Comparison of ENCODE assay signal across 8 cellular contexts in the genomic region with DNA sequence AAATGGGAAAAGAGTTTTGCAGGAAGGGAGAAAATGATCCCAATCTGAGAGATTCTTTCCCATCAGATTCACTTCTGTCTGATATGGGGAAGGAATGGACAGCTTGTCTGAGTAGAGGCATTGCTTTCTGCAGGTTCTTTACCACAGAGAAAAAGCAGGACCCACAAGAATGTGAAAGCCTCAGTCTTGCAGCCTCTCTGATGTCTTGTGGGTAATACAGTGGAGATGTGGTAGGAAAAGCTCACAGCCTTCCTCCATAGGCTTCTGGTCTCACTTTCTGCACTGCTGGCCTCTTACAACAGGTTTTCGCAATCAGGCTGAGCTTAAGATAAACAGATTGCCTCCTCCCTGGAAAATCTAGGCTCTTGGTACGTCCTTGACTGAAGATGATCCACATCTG. TPM values are rescaled to one million over a fixed set of nuclear protein-coding genes. Genes with fewer than 3 reads are reported as not detected.
DNase-seq lines count a peak whose midpoint lies in the region; ATAC-seq and TF ChIP-seq lines count a peak whose summit lies in the region.

No MANE protein-coding gene starts in this region.

- H3K27ac ChIP-seq in CD4-positive, alpha-beta memory T cell (ENCODE audit: low read depth, low read length), result peak overlapping the region; percentile 68
- no peak overlapping the region for H3K27ac ChIP-seq in GM23338 (ENCODE audit: low read depth)
- H3K27ac ChIP-seq in RWPE1, result peak overlapping the region; percentile 72

- H3K9me3 ChIP-seq in CD4-positive, alpha-beta memory T cell (ENCODE audit: control insufficient read depth in 1 of 2, low read length in 2 of 2), result no peaks in the 10 kb centered on the region

- TF ChIP-seq POLR2A in erythroblast (IDR thresholded peaks at IDR 0.05; ENCODE audit: low read length), result no peak

- CTCF ChIA-PET in CD4-positive, alpha-beta memory T cell (lab: Charles Lee; ENCODE audit: partially characterized antibody), result interaction anchor here (0.9 to 3.3 kb wide), 10 partner anchors 10 to 179 kb away, joined by 3 to 27 read pairs (median 3); a partner anchor contains a TSS
- CTCF ChIA-PET in RWPE1 (lab: Yijun Ruan, JAX), result interaction anchor here (0.7 kb wide), 1 partner anchor 12 kb away, joined by 4 read pairs; no protein-coding TSS in a partner anchor

- peak overlapping the region; percentile 85 to 97 (median 94) for H3K4me3 Mint-ChIP-seq in CD4-positive, alpha-beta memory T cell
- peak overlapping the region; percentile 69; the same call in 1 of the 3 replicates for H3K4me3 Mint-ChIP-seq in GM23338
- peak overlapping the region; percentile 96 for H3K4me3 Mint-ChIP-seq in natural killer cell

- H3K4me1 ChIP-seq in CD4-positive, alpha-beta memory T cell (ENCODE audit: insufficient read depth, low read length), result peaks cover 31% of the 10 kb centered on the region
- peaks cover 8% of the 10 kb centered on the region for H3K4me1 ChIP-seq in GM23338 (ENCODE audit: insufficient read depth)

- H3K4me2 ChIP-seq in GM23338, result peak overlapping the region; percentile 56

- peak overlapping the region; percentile 76 to 98 (median 95) for H3K27ac Mint-ChIP-seq in CD4-positive, alpha-beta memory T cell
- H3K27ac Mint-ChIP-seq in GM23338 (no peak overlapping the region), natural killer cell (peak overlapping the region; percentile 89 to 93)

- peak overlapping the region; percentile 69 to 82 for H3K4me3 ChIP-seq in CD4-positive, alpha-beta memory T cell (ENCODE audit: low read length in 2 of 2)
- peak overlapping the region; percentile 44 for H3K4me3 ChIP-seq in GM23338

- H3K79me2 ChIP-seq in GM23338 (replicated peaks; ENCODE audit: insufficient read depth), result no peaks in the 10 kb centered on the region

- H4K20me1 ChIP-seq in GM23338 (replicated peaks; ENCODE audit: insufficient read depth), result no peaks in the 10 kb centered on the region

- H3K27me3 ChIP-seq in CD4-positive, alpha-beta memory T cell (ENCODE audit: insufficient read depth, low read length), result no peaks in the 10 kb centered on the region
- no peaks in the 10 kb centered on the region for H3K27me3 ChIP-seq in GM23338 (ENCODE audit: insufficient read depth)

- H3K36me3 Mint-ChIP-seq in CD4-positive, alpha-beta memory T cell, result peaks cover 0 to 1% of the 10 kb centered on the region in 2 donors
- H3K36me3 Mint-ChIP-seq in GM23338 (ENCODE audit: low read depth) (peaks cover 2% of the 10 kb centered on the region; the same call in 2 of the 3 replicates), natural killer cell (no peaks in the 10 kb centered on the region)

- H3K27me3 Mint-ChIP-seq in CD4-positive, alpha-beta memory T cell, result no peaks in the 10 kb centered on the region
- H3K27me3 Mint-ChIP-seq in GM23338 (ENCODE audit: insufficient read depth, low read depth, poor library complexity) (no peaks in the 10 kb centered on the region), natural killer cell (ENCODE audit: low read depth in 2 of 2) (no peaks in the 10 kb centered on the region)

- ATAC-seq in GM23338, result peak; percentile 35
- peak in 2 of 3 donors; percentile 39 to 52 for ATAC-seq in natural killer cell
- ATAC-seq in HG03442 (IDR thresholded peaks at IDR 0.05; ENCODE audit: unreplicated experiment), result no peak

- no peak for DNase-seq in CD4-positive, alpha-beta memory T cell
- DNase-seq in GM23338 (ENCODE audit: low spot score) (no peak), RWPE1 (ENCODE audit: low spot score) (peak; percentile 27), erythroblast (lab: John Stamatoyannopoulos, UW) (peak; percentile 10 to 47), natural killer cell (no peak), HuH-7.5 (ENCODE audit: low spot score) (no peak), SW480 (ENCODE audit: low spot score) (no peak)

- H3K36me3 ChIP-seq in CD4-positive, alpha-beta memory T cell (ENCODE audit: insufficient read depth, low read length), result no peaks in the 10 kb centered on the region
- H3K36me3 ChIP-seq in GM23338 (ENCODE audit: insufficient read depth), result no peaks in the 10 kb centered on the region

- POLR2A ChIA-PET in CD4-positive, alpha-beta memory T cell (lab: Charles Lee; ENCODE audit: partially characterized antibody), result interaction anchor here (1.1 to 3.6 kb wide), 7 partner anchors 10 to 513 kb away, joined by 3 to 59 read pairs (median 11); a partner anchor contains a TSS
- POLR2A ChIA-PET in RWPE1 (lab: Yijun Ruan, JAX; ENCODE audit: low non-redundant PET), result interaction anchor here (0.6 to 0.7 kb wide), 2 partner anchors 13 to 322 kb away, joined by 3 to 7 read pairs; no protein-coding TSS in a partner anchor

- intact Hi-C loops in CD4-positive, alpha-beta memory T cell (cut with micrococcal nuclease), result loop anchor here (1.0 kb wide), 3 partner anchors 21 to 142 kb away; a partner anchor contains a TSS
- intact Hi-C loops in natural killer cell (cut with micrococcal nuclease), result loop anchor here (1.0 kb wide), 2 partner anchors 21 to 26 kb away; a partner anchor contains a TSS

- peak overlapping the region; percentile 19; the same call in 1 of the 2 replicates for H2AFZ ChIP-seq in GM23338

- H3K4me1 Mint-ChIP-seq in CD4-positive, alpha-beta memory T cell, result peaks cover 13 to 38% (median 31%) of the 10 kb centered on the region in 4 donors
- H3K4me1 Mint-ChIP-seq in GM23338 (peaks cover 7% of the 10 kb centered on the region; the same call in 2 of the 3 replicates), natural killer cell (peaks cover 21 to 22% of the 10 kb centered on the region in 2 donors)

- H3F3A ChIP-seq in GM23338 (replicated peaks; ENCODE audit: low read depth), result no peaks in the 10 kb centered on the region

- no peaks in the 10 kb centered on the region for H3K9me2 ChIP-seq in GM23338 (ENCODE audit: insufficient read depth)

- TF ChIP-seq CTCF in GM23338 (conservative IDR thresholded peaks at IDR 0.05; ENCODE audit: low read depth in 2 of 2) (no peak), RWPE1 (conservative IDR thresholded peaks at IDR 0.05; ENCODE audit: low read depth) (no peak), natural killer cell (IDR thresholded peaks at IDR 0.05) (no peak)

- no peaks in the 10 kb centered on the region for H3K9me3 Mint-ChIP-seq in CD4-positive, alpha-beta memory T cell
- H3K9me3 Mint-ChIP-seq in GM23338 (peaks cover 3% of the 10 kb centered on the region; the same call in 1 of the 3 replicates), natural killer cell (no peaks in the 10 kb centered on the region)

TF ChIP-seq in GM23338, 12 proteins besides CTCF, POLR2A, EP300 and RAD21 (continues in another document):
- TF ChIP-seq NANOG (IDR thresholded peaks at IDR 0.05; ENCODE audit: borderline replicate concordance) (no peak), CREB1 (CRISPR knock-in tag; IDR thresholded peaks at IDR 0.05; ENCODE audit: low read depth) (no peak), ZNF114 (CRISPR knock-in tag; IDR thresholded peaks at IDR 0.05) (no peak), ZNF331 (CRISPR knock-in tag; IDR thresholded peaks at IDR 0.05; ENCODE audit: low read depth) (no peak), JUNB (IDR thresholded peaks at IDR 0.05; ENCODE audit: unreplicated experiment) (no peak), EZH2phosphoT487 (IDR thresholded peaks at IDR 0.05; ENCODE audit: unreplicated experiment) (no peak)
- TF ChIP-seq, protein P1, sequence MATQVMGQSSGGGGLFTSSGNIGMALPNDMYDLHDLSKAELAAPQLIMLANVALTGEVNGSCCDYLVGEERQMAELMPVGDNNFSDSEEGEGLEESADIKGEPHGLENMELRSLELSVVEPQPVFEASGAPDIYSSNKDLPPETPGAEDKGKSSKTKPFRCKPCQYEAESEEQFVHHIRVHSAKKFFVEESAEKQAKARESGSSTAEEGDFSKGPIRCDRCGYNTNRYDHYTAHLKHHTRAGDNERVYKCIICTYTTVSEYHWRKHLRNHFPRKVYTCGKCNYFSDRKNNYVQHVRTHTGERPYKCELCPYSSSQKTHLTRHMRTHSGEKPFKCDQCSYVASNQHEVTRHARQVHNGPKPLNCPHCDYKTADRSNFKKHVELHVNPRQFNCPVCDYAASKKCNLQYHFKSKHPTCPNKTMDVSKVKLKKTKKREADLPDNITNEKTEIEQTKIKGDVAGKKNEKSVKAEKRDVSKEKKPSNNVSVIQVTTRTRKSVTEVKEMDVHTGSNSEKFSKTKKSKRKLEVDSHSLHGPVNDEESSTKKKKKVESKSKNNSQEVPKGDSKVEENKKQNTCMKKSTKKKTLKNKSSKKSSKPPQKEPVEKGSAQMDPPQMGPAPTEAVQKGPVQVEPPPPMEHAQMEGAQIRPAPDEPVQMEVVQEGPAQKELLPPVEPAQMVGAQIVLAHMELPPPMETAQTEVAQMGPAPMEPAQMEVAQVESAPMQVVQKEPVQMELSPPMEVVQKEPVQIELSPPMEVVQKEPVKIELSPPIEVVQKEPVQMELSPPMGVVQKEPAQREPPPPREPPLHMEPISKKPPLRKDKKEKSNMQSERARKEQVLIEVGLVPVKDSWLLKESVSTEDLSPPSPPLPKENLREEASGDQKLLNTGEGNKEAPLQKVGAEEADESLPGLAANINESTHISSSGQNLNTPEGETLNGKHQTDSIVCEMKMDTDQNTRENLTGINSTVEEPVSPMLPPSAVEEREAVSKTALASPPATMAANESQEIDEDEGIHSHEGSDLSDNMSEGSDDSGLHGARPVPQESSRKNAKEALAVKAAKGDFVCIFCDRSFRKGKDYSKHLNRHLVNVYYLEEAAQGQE (IDR thresholded peaks at IDR 0.05; ENCODE audit: unreplicated experiment), result no peak

RNA-seq across cellular contexts. Expression of a gene that starts 0.6 kb away (rescaled TPM):
- 1 to 10 TPM; 5.1 to 6.3 TPM for total RNA-seq in CD4-positive, alpha-beta memory T cell
- polyA plus RNA-seq in CD4-positive, alpha-beta memory T cell, result 10 to 100 TPM in 1 of 2 donors, 1 to 10 TPM in 1; 4.3 to 15.2 TPM
- total RNA-seq in GM23338 (2014; rRNA removed; shearing (Covaris generic)), result 3.1 and 3.9 TPM in 2 replicates
- polyA plus RNA-seq in GM23338 (2016; fragmentation: Nextera tagmentation; extraction: Ambion mirVana), result 1.5 and 2.4 TPM in 2 replicates
- total RNA-seq in natural killer cell, result 1 to 10 TPM; 1.0 to 4.9 (median 2.7) TPM

RNA-seq across cellular contexts. Expression of a gene that starts 15.1 kb away (rescaled TPM):
- not detected for total RNA-seq in CD4-positive, alpha-beta memory T cell
- polyA plus RNA-seq in CD4-positive, alpha-beta memory T cell, result not detected
- total RNA-seq in GM23338 (2014; rRNA removed; shearing (Covaris generic)), result not detected in 2 replicates
- polyA plus RNA-seq in GM23338 (2016; fragmentation: Nextera tagmentation; extraction: Ambion mirVana), result 0.10 TPM in 2 replicates
- total RNA-seq in natural killer cell, result not detected

RNA-seq across cellular contexts. Expression of a gene that starts 21.4 kb away (rescaled TPM):
- 10 to 100 TPM; 24.6 to 25.6 TPM for total RNA-seq in CD4-positive, alpha-beta memory T cell
- polyA plus RNA-seq in CD4-positive, alpha-beta memory T cell, result 10 to 100 TPM; 12.2 to 13.6 TPM
- 2.7 TPM in 2 replicates for total RNA-seq in GM23338 (2014; rRNA removed; shearing (Covaris generic))
- 2.7 and 3.2 TPM in 2 replicates for polyA plus RNA-seq in GM23338 (2016; fragmentation: Nextera tagmentation; extraction: Ambion mirVana)
- 10 to 100 TPM; 17.7 to 23.6 (median 20.4) TPM for total RNA-seq in natural killer cell

Comparison
In these comparisons a context has a peak if more than half of its experiments do, and no peak if none do; other contexts are left out.
1. DNase-seq: peak in RWPE1 (single experiment) and erythroblast (2 of 2); none in CD4-positive, alpha-beta memory T cell (0 of 5), GM23338 (single experiment), natural killer cell (single experiment), HuH-7.5 (single experiment) and SW480 (single experiment).
2. Peak in every context shown above with its lines, with median percentiles within 50 percentile points of each other: H3K4me3 Mint-ChIP-seq.